In the genomic region with DNA sequence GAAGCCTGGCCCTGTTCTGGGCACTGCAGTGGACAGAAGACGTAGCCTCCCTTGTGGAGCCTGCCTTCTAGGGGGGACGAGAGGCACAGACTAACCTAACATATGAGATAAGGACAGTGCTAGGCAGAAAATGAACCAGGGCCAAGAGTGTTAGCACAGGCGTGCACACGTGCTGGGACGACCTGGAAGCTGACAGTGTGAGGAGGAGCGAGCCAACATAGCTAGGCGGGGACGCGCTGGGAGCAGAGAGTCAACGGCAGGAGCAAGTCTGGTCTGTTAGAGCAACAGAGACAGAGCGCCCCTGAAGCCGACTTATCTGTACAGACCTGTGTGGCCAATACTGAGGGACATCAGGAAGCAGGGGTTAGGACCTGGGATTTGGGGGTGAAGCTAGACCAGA, we compare ENCODE assay signal across 22 cellular contexts. TPM values are rescaled to one million over a fixed set of nuclear protein-coding genes. Genes with fewer than 3 reads are reported as not detected.
DNase-seq lines count a peak whose midpoint lies in the region; ATAC-seq, FAIRE-seq and TF ChIP-seq lines count a peak whose summit lies in the region.
"Had no signal": no experiment of that assay in that cellular context is flagged by ENCODE, and none has a peak within 500 bp of the region (broad histone marks: within the 10 kb centered on the region; RNA-seq: fewer than 3 reads in every experiment).

No MANE protein-coding gene starts in this region.

- no peak overlapping the region for H2AFZ ChIP-seq in HepG2 (ENCODE audit: low read length)
- H2AFZ ChIP-seq in OCI-LY7 (ENCODE audit: low read length): no peak overlapping the region
- H2AFZ ChIP-seq: PC-9 had no signal

- no peaks in the 10 kb centered on the region for H3K79me2 ChIP-seq in HepG2 (ENCODE audit: insufficient read depth, low read length)
- H3K79me2 ChIP-seq in OCI-LY7 (ENCODE audit: insufficient read depth, low read depth, low read length): no peaks in the 10 kb centered on the region

- H3K9me3 ChIP-seq in liver (ENCODE audit: control insufficient read depth in 4 of 4, low read length in 3 of 4) (no peaks in the 10 kb centered on the region), HepG2 (ENCODE audit: low read length) (no peaks in the 10 kb centered on the region), left ventricle myocardium inferior (replicated peaks) (no peaks in the 10 kb centered on the region), uterus (no peaks in the 10 kb centered on the region), OCI-LY7 (ENCODE audit: low read length) (no peaks in the 10 kb centered on the region)
- H3K9me3 ChIP-seq: BE2C, HAP-1 had no signal

- H3K36me3 ChIP-seq in liver (ENCODE audit: control insufficient read depth in 4 of 4, insufficient read depth in 3 of 4, low read depth in 1 of 4, low read length in 3 of 4) (peaks cover 6 to 22% (median 13%) of the 10 kb centered on the region in 4 donors), HepG2 (replicated peaks in 1 of 2; ENCODE audit: control insufficient read depth in 1 of 2, insufficient read depth in 2 of 2, low read length in 2 of 2) (peaks cover 7 to 20% of the 10 kb centered on the region in 2 experiments; a peak in 4 of 5 replicates), left ventricle myocardium inferior (peaks cover 39% of the 10 kb centered on the region), uterus (no peaks in the 10 kb centered on the region), OCI-LY7 (ENCODE audit: insufficient read depth, low read length) (peaks cover 73% of the 10 kb centered on the region)

- POLR2A ChIA-PET in HepG2 (lab: Yijun Ruan, JAX): interaction anchor here (1.2 kb wide), 1 partner anchor 15 kb away, joined by 4 read pairs; a partner anchor contains a TSS
- POLR2A ChIA-PET in OCI-LY7 (lab: Charles Lee): interaction anchor here (0.6 to 1.8 kb wide), 4 partner anchors 13 to 419 kb away, joined by 3 to 9 read pairs (median 6); no protein-coding TSS in a partner anchor

- BruUV-seq in HepG2 (replicated peaks; lab: Mats Ljungman, UMichigan) (no TSS peak), OCI-LY7 (replicated peaks; lab: Mats Ljungman, UMichigan) (no TSS peak)

- TF ChIP-seq RAD21 in liver (IDR thresholded peaks at IDR 0.05): peak in 1 of 2 donors; percentile 27
- no peak for TF ChIP-seq RAD21 in HepG2 (CRISPR knock-in tag; IDR thresholded peaks at IDR 0.05)

- peak overlapping the region; percentile 19 to 53 for H3K27ac ChIP-seq in liver (ENCODE audit: low read depth in 1 of 2, low read length in 2 of 2)
- H3K27ac ChIP-seq in HepG2 (ENCODE audit: extremely low read length, insufficient read depth, low read length): no peak overlapping the region
- peak overlapping the region; percentile 74 for H3K27ac ChIP-seq in left ventricle myocardium inferior (replicated peaks)
- no peak overlapping the region for H3K27ac ChIP-seq in uterus
- H3K27ac ChIP-seq in OCI-LY7 (ENCODE audit: low read depth, low read length, poor library complexity, severe bottlenecking): no peak overlapping the region
- H3K27ac ChIP-seq: PC-9 had no signal

- peaks cover 3% of the 10 kb centered on the region for H3K4me1 Mint-ChIP-seq in osteocyte (ENCODE audit: unreplicated experiment)
- no peaks in the 10 kb centered on the region for H3K4me1 Mint-ChIP-seq in endothelial cell (ENCODE audit: unreplicated experiment)

- no peaks in the 10 kb centered on the region for H3K9me3 Mint-ChIP-seq in osteocyte (ENCODE audit: unreplicated experiment)
- H3K9me3 Mint-ChIP-seq in endothelial cell (ENCODE audit: unreplicated experiment): no peaks in the 10 kb centered on the region
- H3K9me3 Mint-ChIP-seq: CD4-positive, alpha-beta T cell had no signal

- no peak for FAIRE-seq in HepG2 (lab: Jason Lieb, UNC)

- H3K4me2 ChIP-seq in HepG2 (ENCODE audit: low read depth, low read length) (no peak overlapping the region), OCI-LY7 (ENCODE audit: low read length) (no peak overlapping the region)
- H3K4me2 ChIP-seq: PC-9 had no signal

- peak overlapping the region; percentile 21 for H3K27ac Mint-ChIP-seq in osteocyte (ENCODE audit: unreplicated experiment)
- H3K27ac Mint-ChIP-seq in endothelial cell (ENCODE audit: unreplicated experiment): no peak overlapping the region
- H3K27ac Mint-ChIP-seq: CD4-positive, alpha-beta T cell had no signal

- no peaks in the 10 kb centered on the region for H4K20me1 ChIP-seq in HepG2 (ENCODE audit: insufficient read depth, low read length)
- no peaks in the 10 kb centered on the region for H4K20me1 ChIP-seq in OCI-LY7 (ENCODE audit: insufficient read depth, low read length)

- H3K4me3 ChIP-seq in liver (ENCODE audit: low read depth in 1 of 3, low read length in 3 of 3): no peak overlapping the region
- H3K4me3 ChIP-seq in HepG2 (replicated peaks in 1 of 3; ENCODE audit: insufficient read depth in 1 of 3, low read depth in 2 of 3, low read length in 3 of 3): no peak overlapping the region
- H3K4me3 ChIP-seq in left ventricle myocardium inferior: no peak overlapping the region
- no peak overlapping the region for H3K4me3 ChIP-seq in uterus
- H3K4me3 ChIP-seq in OCI-LY7 (ENCODE audit: low read depth, low read length, poor library complexity, severe bottlenecking): no peak overlapping the region
- H3K4me3 ChIP-seq: HAP-1, PC-9 had no signal

- TF ChIP-seq EP300 in HepG2 (IDR thresholded peaks at IDR 0.05; ENCODE audit: low read depth in 2 of 2, low read length in 2 of 2): no peak
- no peak for TF ChIP-seq EP300 in HepG2 (CRISPR knock-in tag; IDR thresholded peaks at IDR 0.05; ENCODE audit: borderline replicate concordance)

- intact Hi-C loops in HepG2 (cut with micrococcal nuclease; ENCODE audit: unreplicated experiment): no loop called here
- intact Hi-C loops in left ventricle myocardium inferior (cut with micrococcal nuclease): no loop called here
- intact Hi-C loops in uterus (cut with DNase I; ENCODE audit: low total_unique reads): no loop called here
- intact Hi-C loops in OCI-LY7 (cut with micrococcal nuclease; ENCODE audit: unreplicated experiment): no loop called here

- H3K9ac ChIP-seq in liver (ENCODE audit: low read depth in 1 of 2, low read length in 2 of 2): no peak overlapping the region
- no peak overlapping the region for H3K9ac ChIP-seq in HepG2 (ENCODE audit: insufficient read depth, low read depth, low read length)

- TF ChIP-seq CTCF in liver (IDR thresholded peaks at IDR 0.05; ENCODE audit: low read depth, low read length, missing input control) (no peak), HepG2 (CRISPR knock-in tag; IDR thresholded peaks at IDR 0.05) (no peak), left ventricle myocardium inferior (IDR thresholded peaks at IDR 0.05; ENCODE audit: borderline replicate concordance) (no peak), osteocyte (IDR thresholded peaks at IDR 0.05) (no peak), endothelial cell (IDR thresholded peaks at IDR 0.05; ENCODE audit: unreplicated experiment) (no peak), uterus (IDR thresholded peaks at IDR 0.05) (no peak), OCI-LY7 (conservative IDR thresholded peaks at IDR 0.05; ENCODE audit: low read length) (no peak)

- H3K36me3 Mint-ChIP-seq in osteocyte (ENCODE audit: unreplicated experiment) (peaks cover 14% of the 10 kb centered on the region), endothelial cell (ENCODE audit: low read depth, unreplicated experiment) (peaks cover 23% of the 10 kb centered on the region)

- in situ Hi-C loops in HepG2 (cut with HindIII; ENCODE audit: extremely low pct_ligation_motif_present, low pct_unique_long_range_greater_than_20kb): no loop called here

- H3K27me3 ChIP-seq in liver (ENCODE audit: control insufficient read depth in 4 of 4, insufficient read depth in 4 of 4, low read length in 3 of 4) (no peaks in the 10 kb centered on the region), HepG2 (ENCODE audit: control insufficient read depth in 1 of 2, insufficient read depth in 2 of 2, low read length in 2 of 2) (no peaks in the 10 kb centered on the region), left ventricle myocardium inferior (ENCODE audit: low read depth) (no peaks in the 10 kb centered on the region), uterus (no peaks in the 10 kb centered on the region)
- H3K27me3 ChIP-seq: BE2C had no signal

- H3K4me1 ChIP-seq in liver (ENCODE audit: control insufficient read depth in 4 of 4, insufficient read depth in 4 of 4, low read length in 3 of 4): peaks cover 0 to 35% (median 19%) of the 10 kb centered on the region in 4 donors
- H3K4me1 ChIP-seq in HepG2 (ENCODE audit: insufficient read depth, low read length): peaks cover 7% of the 10 kb centered on the region; the same call in 1 of the 2 replicates
- H3K4me1 ChIP-seq in left ventricle myocardium inferior: peaks cover 13% of the 10 kb centered on the region
- H3K4me1 ChIP-seq in uterus: no peaks in the 10 kb centered on the region
- peaks cover 9% of the 10 kb centered on the region for H3K4me1 ChIP-seq in OCI-LY7 (ENCODE audit: insufficient read depth, low read length, poor library complexity, severe bottlenecking)
- H3K4me1 ChIP-seq: BE2C, HAP-1 had no signal

- 39% methylated on average over 12 of the region's 12 CpGs for WGBS in liver
- WGBS in HepG2 (ENCODE audit: low lambda C conversion rate): 99% methylated on average over 12 of the region's 12 CpGs

- no peaks in the 10 kb centered on the region for H3K27me3 Mint-ChIP-seq in osteocyte (ENCODE audit: unreplicated experiment)
- peaks cover 3% of the 10 kb centered on the region for H3K27me3 Mint-ChIP-seq in endothelial cell (ENCODE audit: unreplicated experiment)
- H3K27me3 Mint-ChIP-seq: CD4-positive, alpha-beta T cell had no signal

- H3K9me2 ChIP-seq in OCI-LY7 (ENCODE audit: insufficient read depth, low read length): no peaks in the 10 kb centered on the region

- ATAC-seq in HepG2: no peak
- ATAC-seq: SK-N-SH treated with all-trans-retinoic acid at 6 μM for 48 hours had no signal

- DNase-seq in HepG2 (ENCODE audit: low spot score) (no peak), left ventricle myocardium inferior (peak; percentile 56), osteocyte (ENCODE audit: extremely low spot score, unreplicated experiment) (no peak), endothelial cell (ENCODE audit: low spot score) (no peak), uterus (no peak), OCI-LY7 (ENCODE audit: low spot score) (no peak), kidney tubule cell (ENCODE audit: low spot score) (no peak)
- DNase-seq: 8988T; BE2C; Calu3; CD4-positive, alpha-beta T cell; KBM-7; MV-4-11; NCI-H1417; NCI-H1930; NCI-H2171; NCI-H446; PC-9; SHP77 treated with DMSO at 0.1 percent for 48 hours had no signal

- no peak for TF ChIP-seq POLR2A in HepG2 (IDR thresholded peaks at IDR 0.05; ENCODE audit: insufficient read depth in 1 of 2, low read depth in 2 of 2, low read length in 2 of 2)
- no peak for TF ChIP-seq POLR2A in uterus (IDR thresholded peaks at IDR 0.05)

- CTCF ChIA-PET in HepG2 (lab: Yijun Ruan, JAX; ENCODE audit: low intra/inter-chr PET ratio, low total read pairs) (no interaction called here), OCI-LY7 (lab: Charles Lee; ENCODE audit: unreplicated experiment) (no interaction called here)

- no peak overlapping the region for H3K4me3 Mint-ChIP-seq in osteocyte (ENCODE audit: unreplicated experiment)
- no peak overlapping the region for H3K4me3 Mint-ChIP-seq in endothelial cell (ENCODE audit: unreplicated experiment)
- H3K4me3 Mint-ChIP-seq: CD4-positive, alpha-beta T cell had no signal

RNA-seq across cellular contexts. Expression of a gene that starts 8.0 kb away (rescaled TPM):
- 100 to 1,000 TPM in 1 of 2 donors, 10 to 100 TPM in 1; 43.8 to 117 TPM for total RNA-seq in liver
- 100 to 1,000 TPM; 153 to 259 TPM for polyA plus RNA-seq in liver
- 38.3 and 42.9 TPM in 2 replicates for total RNA-seq in HepG2 (2016; rRNA removed; fragmentation: Illumina TruSeq; extraction: Trizol)
- 129 and 144 TPM in 2 replicates for total RNA-seq in HepG2 (2016; cell fraction: cytosol; rRNA removed; fragmentation: Illumina TruSeq; extraction: Trizol; ENCODE audit: low read depth)
- 34.3 and 45.4 TPM in 2 replicates for total RNA-seq in HepG2 (2016; cell fraction: insoluble cytoplasmic fraction; rRNA removed; fragmentation: Illumina TruSeq; extraction: Trizol)
- total RNA-seq in HepG2 (2016; cell fraction: membrane; rRNA removed; fragmentation: Illumina TruSeq; extraction: Trizol): 94.5 and 107 TPM in 2 replicates
- 16.5 and 17.4 TPM in 2 replicates for total RNA-seq in HepG2 (2016; cell fraction: nucleus; rRNA removed; fragmentation: Illumina TruSeq; extraction: Trizol)
- polyA plus RNA-seq in HepG2 (2011; rRNA removed): 24.4 and 25.5 TPM in 2 replicates
- polyA plus RNA-seq in HepG2 (2011; cell fraction: cytosol; rRNA removed): 21.8 and 27.1 TPM in 2 replicates
- 11.1 and 15.6 TPM in 2 replicates for polyA plus RNA-seq in HepG2 (2011; cell fraction: nucleus; rRNA removed)
- polyA plus RNA-seq in HepG2 (2012): 14.0 and 18.0 TPM in 2 replicates
- 136 and 147 TPM in 2 replicates for polyA plus RNA-seq in HepG2 (2016; cell fraction: cytosol; fragmentation: Illumina TruSeq; extraction: Trizol; ENCODE audit: low read depth)
- 33.1 and 37.0 TPM in 2 replicates for polyA plus RNA-seq in HepG2 (2016; cell fraction: insoluble cytoplasmic fraction; fragmentation: Illumina TruSeq; extraction: Trizol; ENCODE audit: low read depth)
- 87.1 and 93.3 TPM in 2 replicates for polyA plus RNA-seq in HepG2 (2016; cell fraction: membrane; fragmentation: Illumina TruSeq; extraction: Trizol; ENCODE audit: low read depth)
- 39.4 and 39.9 TPM in 2 replicates for polyA plus RNA-seq in HepG2 (2016; cell fraction: nucleus; fragmentation: Illumina TruSeq; extraction: Trizol; ENCODE audit: insufficient read depth, low read depth)
- polyA minus RNA-seq in HepG2 (2011; rRNA and poly(A)+ RNA removed; ENCODE audit: low replicate concordance): 14.3 and 48.1 TPM in 2 replicates
- polyA minus RNA-seq in HepG2 (2011; cell fraction: cytosol; rRNA and poly(A)+ RNA removed): 4.0 and 7.8 TPM in 2 replicates
- 7.0 and 7.9 TPM in 2 replicates for polyA minus RNA-seq in HepG2 (2011; cell fraction: nucleus; rRNA and poly(A)+ RNA removed)
- 42.3 TPM for total RNA-seq in left ventricle myocardium inferior
- 25.6 and 28.1 TPM in 2 replicates for total RNA-seq in osteocyte
- total RNA-seq in endothelial cell (ENCODE audit: unreplicated experiment): 18.6 TPM
- total RNA-seq in uterus: 10 to 100 TPM in 3 of 4 donors, 1 to 10 TPM in 1; 8.5 to 87.9 (median 29.4) TPM
- 97.3 and 103 TPM in 2 replicates for total RNA-seq in OCI-LY7 (2014; rRNA removed; shearing (Covaris generic))
- 58.1 and 62.4 TPM in 2 replicates for total RNA-seq in OCI-LY7 (2022)

RNA-seq across cellular contexts. Expression of a gene that starts 8.3 kb away (rescaled TPM):
- 10 to 100 TPM; 31.0 to 39.2 TPM for total RNA-seq in liver
- 1 to 10 TPM; 7.6 to 8.4 TPM for polyA plus RNA-seq in liver
- total RNA-seq in HepG2 (2016; rRNA removed; fragmentation: Illumina TruSeq; extraction: Trizol): 25.7 and 52.2 TPM in 2 replicates
- 59.1 and 64.2 TPM in 2 replicates for total RNA-seq in HepG2 (2016; cell fraction: cytosol; rRNA removed; fragmentation: Illumina TruSeq; extraction: Trizol; ENCODE audit: low read depth)
- 20.9 and 52.7 TPM in 2 replicates for total RNA-seq in HepG2 (2016; cell fraction: insoluble cytoplasmic fraction; rRNA removed; fragmentation: Illumina TruSeq; extraction: Trizol)
- 57.6 and 66.6 TPM in 2 replicates for total RNA-seq in HepG2 (2016; cell fraction: membrane; rRNA removed; fragmentation: Illumina TruSeq; extraction: Trizol)
- 72.5 and 80.9 TPM in 2 replicates for total RNA-seq in HepG2 (2016; cell fraction: nucleus; rRNA removed; fragmentation: Illumina TruSeq; extraction: Trizol)
- 23.2 and 25.3 TPM in 2 replicates for polyA plus RNA-seq in HepG2 (2011; rRNA removed)
- 4.8 and 9.4 TPM in 2 replicates for polyA plus RNA-seq in HepG2 (2011; cell fraction: cytosol; rRNA removed)
- 134 and 225 TPM in 2 replicates for polyA plus RNA-seq in HepG2 (2011; cell fraction: nucleus; rRNA removed)
- 14.9 and 21.3 TPM in 2 replicates for polyA plus RNA-seq in HepG2 (2012)
- polyA plus RNA-seq in HepG2 (2016; cell fraction: cytosol; fragmentation: Illumina TruSeq; extraction: Trizol; ENCODE audit: low read depth): 4.1 and 5.2 TPM in 2 replicates
- 21.3 and 29.5 TPM in 2 replicates for polyA plus RNA-seq in HepG2 (2016; cell fraction: insoluble cytoplasmic fraction; fragmentation: Illumina TruSeq; extraction: Trizol; ENCODE audit: low read depth)
- polyA plus RNA-seq in HepG2 (2016; cell fraction: membrane; fragmentation: Illumina TruSeq; extraction: Trizol; ENCODE audit: low read depth): 11.4 and 13.7 TPM in 2 replicates
- 185 and 194 TPM in 2 replicates for polyA plus RNA-seq in HepG2 (2016; cell fraction: nucleus; fragmentation: Illumina TruSeq; extraction: Trizol; ENCODE audit: insufficient read depth, low read depth)
- polyA minus RNA-seq in HepG2 (2011; rRNA and poly(A)+ RNA removed; ENCODE audit: low replicate concordance): 104 and 245 TPM in 2 replicates
- polyA minus RNA-seq in HepG2 (2011; cell fraction: cytosol; rRNA and poly(A)+ RNA removed): 12.9 and 22.7 TPM in 2 replicates
- 79.4 and 111 TPM in 2 replicates for polyA minus RNA-seq in HepG2 (2011; cell fraction: nucleus; rRNA and poly(A)+ RNA removed)
- total RNA-seq in left ventricle myocardium inferior: 9.0 TPM
- 72.5 and 74.4 TPM in 2 replicates for total RNA-seq in osteocyte
- 137 TPM for total RNA-seq in endothelial cell (ENCODE audit: unreplicated experiment)
- total RNA-seq in uterus: 10 to 100 TPM in 3 of 4 donors, 1 to 10 TPM in 1; 7.7 to 71.3 (median 28.8) TPM
- total RNA-seq in OCI-LY7 (2014; rRNA removed; shearing (Covaris generic)): 157 and 159 TPM in 2 replicates
- total RNA-seq in OCI-LY7 (2022): 230 and 255 TPM in 2 replicates

RNA-seq across cellular contexts. Expression of a gene that starts 15.2 kb away (rescaled TPM):
- 10 to 100 TPM; 19.0 to 34.0 TPM for total RNA-seq in liver
- 10 to 100 TPM in 1 of 2 donors, 1 to 10 TPM in 1; 6.3 to 25.4 TPM for polyA plus RNA-seq in liver
- total RNA-seq in HepG2 (2016; rRNA removed; fragmentation: Illumina TruSeq; extraction: Trizol): 77.1 and 77.9 TPM in 2 replicates
- 37.0 and 40.3 TPM in 2 replicates for total RNA-seq in HepG2 (2016; cell fraction: cytosol; rRNA removed; fragmentation: Illumina TruSeq; extraction: Trizol; ENCODE audit: low read depth)
- 75.8 and 78.5 TPM in 2 replicates for total RNA-seq in HepG2 (2016; cell fraction: insoluble cytoplasmic fraction; rRNA removed; fragmentation: Illumina TruSeq; extraction: Trizol)
- total RNA-seq in HepG2 (2016; cell fraction: membrane; rRNA removed; fragmentation: Illumina TruSeq; extraction: Trizol): 82.5 and 88.7 TPM in 2 replicates
- 27.7 and 31.2 TPM in 2 replicates for total RNA-seq in HepG2 (2016; cell fraction: nucleus; rRNA removed; fragmentation: Illumina TruSeq; extraction: Trizol)
- 18.0 and 23.8 TPM in 2 replicates for polyA plus RNA-seq in HepG2 (2011; rRNA removed)
- 15.3 and 23.5 TPM in 2 replicates for polyA plus RNA-seq in HepG2 (2011; cell fraction: cytosol; rRNA removed)
- 14.4 and 15.9 TPM in 2 replicates for polyA plus RNA-seq in HepG2 (2011; cell fraction: nucleus; rRNA removed)
- polyA plus RNA-seq in HepG2 (2012): 14.5 and 23.5 TPM in 2 replicates
- 28.3 and 31.0 TPM in 2 replicates for polyA plus RNA-seq in HepG2 (2016; cell fraction: cytosol; fragmentation: Illumina TruSeq; extraction: Trizol; ENCODE audit: low read depth)
- 59.5 and 70.5 TPM in 2 replicates for polyA plus RNA-seq in HepG2 (2016; cell fraction: insoluble cytoplasmic fraction; fragmentation: Illumina TruSeq; extraction: Trizol; ENCODE audit: low read depth)
- 47.3 and 51.7 TPM in 2 replicates for polyA plus RNA-seq in HepG2 (2016; cell fraction: membrane; fragmentation: Illumina TruSeq; extraction: Trizol; ENCODE audit: low read depth)
- polyA plus RNA-seq in HepG2 (2016; cell fraction: nucleus; fragmentation: Illumina TruSeq; extraction: Trizol; ENCODE audit: insufficient read depth, low read depth): 43.9 and 45.1 TPM in 2 replicates
- 89.6 and 210 TPM in 2 replicates for polyA minus RNA-seq in HepG2 (2011; rRNA and poly(A)+ RNA removed; ENCODE audit: low replicate concordance)
- polyA minus RNA-seq in HepG2 (2011; cell fraction: cytosol; rRNA and poly(A)+ RNA removed): 28.3 and 32.7 TPM in 2 replicates
- polyA minus RNA-seq in HepG2 (2011; cell fraction: nucleus; rRNA and poly(A)+ RNA removed): 9.9 and 10.2 TPM in 2 replicates
- total RNA-seq in left ventricle myocardium inferior: 27.3 TPM
- 23.6 and 24.5 TPM in 2 replicates for total RNA-seq in osteocyte
- total RNA-seq in endothelial cell (ENCODE audit: unreplicated experiment): 43.9 TPM
- 10 to 100 TPM in 2 of 4 donors, 1 to 10 TPM in 2; 5.0 to 30.8 (median 19.4) TPM for total RNA-seq in uterus
- 94.9 and 97.2 TPM in 2 replicates for total RNA-seq in OCI-LY7 (2014; rRNA removed; shearing (Covaris generic))
- total RNA-seq in OCI-LY7 (2022): 86.5 and 95.6 TPM in 2 replicates

Comparison
In these comparisons a context has a peak if more than half of its experiments do, and no peak if none do; other contexts are left out.
1. H3K27ac ChIP-seq: peak in liver (2 of 2) and left ventricle myocardium inferior (single experiment); none in HepG2 (single experiment), uterus (0 of 2) and OCI-LY7 (single experiment).